Comparison of ENCODE assay signal across 1 cellular context in the genomic region with DNA sequence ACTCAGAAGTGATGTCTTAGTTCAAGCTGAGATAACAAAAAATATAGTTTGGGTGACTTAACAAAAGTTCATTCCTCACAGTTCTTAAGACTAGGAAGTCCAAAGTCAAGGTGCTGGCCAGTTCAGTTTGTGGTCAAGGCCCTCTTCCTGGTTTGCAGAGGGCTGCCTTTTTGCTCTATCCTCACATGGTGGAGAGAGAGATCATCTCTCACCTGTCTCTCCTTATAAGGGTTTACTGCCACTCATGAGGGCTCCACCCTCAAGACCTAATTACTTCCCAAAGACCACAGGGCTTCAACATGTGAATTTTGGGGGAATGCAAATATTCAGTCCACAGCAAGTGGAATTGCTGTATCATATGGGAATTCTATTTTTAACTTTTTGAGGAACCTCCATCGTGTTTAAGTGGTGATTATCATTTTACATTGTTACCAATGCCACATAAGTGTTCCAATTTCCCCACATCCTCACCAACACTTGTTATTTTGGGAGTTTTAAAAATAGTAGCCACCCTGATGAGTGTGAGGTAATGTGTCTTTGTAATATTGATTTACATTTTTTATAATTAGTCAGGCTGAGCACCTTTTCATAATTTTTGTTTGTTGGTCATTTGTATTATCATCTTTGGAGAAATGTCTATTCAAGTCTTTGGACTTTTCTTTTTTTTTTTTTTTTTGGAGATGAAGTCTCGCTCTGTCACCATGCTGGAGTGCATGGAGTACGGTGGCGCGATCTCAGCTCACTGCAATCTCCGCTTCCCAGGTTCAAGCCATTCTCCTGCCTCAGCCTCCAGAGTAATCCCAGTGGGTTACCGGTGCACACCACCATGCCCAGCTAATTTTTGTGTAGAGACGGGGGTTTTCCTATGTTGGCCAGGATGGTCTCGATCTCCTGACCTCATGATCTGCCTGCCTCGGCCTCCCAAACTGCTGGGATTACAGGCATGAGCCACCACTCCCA.
A peak's percentile ranks its signal among the peaks of the same experiment; 100 is the strongest.
TF ChIP-seq lines count a peak whose summit lies in the region.

No MANE protein-coding gene starts in this region.

TF ChIP-seq in HEK293, 187 proteins besides CTCF, POLR2A, EP300 and RAD21 (continued from another document):
- TF ChIP-seq, protein P1, sequence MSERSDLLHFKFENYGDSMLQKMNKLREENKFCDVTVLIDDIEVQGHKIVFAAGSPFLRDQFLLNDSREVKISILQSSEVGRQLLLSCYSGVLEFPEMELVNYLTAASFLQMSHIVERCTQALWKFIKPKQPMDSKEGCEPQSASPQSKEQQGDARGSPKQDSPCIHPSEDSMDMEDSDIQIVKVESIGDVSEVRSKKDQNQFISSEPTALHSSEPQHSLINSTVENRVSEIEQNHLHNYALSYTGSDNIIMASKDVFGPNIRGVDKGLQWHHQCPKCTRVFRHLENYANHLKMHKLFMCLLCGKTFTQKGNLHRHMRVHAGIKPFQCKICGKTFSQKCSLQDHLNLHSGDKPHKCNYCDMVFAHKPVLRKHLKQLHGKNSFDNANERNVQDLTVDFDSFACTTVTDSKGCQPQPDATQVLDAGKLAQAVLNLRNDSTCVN (tag by site-specific recombination; optimal IDR thresholded peaks at IDR 0.05), result no peak
- TF ChIP-seq ZFP41 (tag by site-specific recombination; IDR thresholded peaks at IDR 0.05; ENCODE audit: borderline replicate concordance) (no peak), ZNF184 (tag by site-specific recombination; IDR thresholded peaks at IDR 0.05) (peak; percentile 83)
- TF ChIP-seq, protein P2, sequence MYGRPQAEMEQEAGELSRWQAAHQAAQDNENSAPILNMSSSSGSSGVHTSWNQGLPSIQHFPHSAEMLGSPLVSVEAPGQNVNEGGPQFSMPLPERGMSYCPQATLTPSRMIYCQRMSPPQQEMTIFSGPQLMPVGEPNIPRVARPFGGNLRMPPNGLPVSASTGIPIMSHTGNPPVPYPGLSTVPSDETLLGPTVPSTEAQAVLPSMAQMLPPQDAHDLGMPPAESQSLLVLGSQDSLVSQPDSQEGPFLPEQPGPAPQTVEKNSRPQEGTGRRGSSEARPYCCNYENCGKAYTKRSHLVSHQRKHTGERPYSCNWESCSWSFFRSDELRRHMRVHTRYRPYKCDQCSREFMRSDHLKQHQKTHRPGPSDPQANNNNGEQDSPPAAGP (tag by site-specific recombination; IDR thresholded peaks at IDR 0.05), result no peak
TF ChIP-seq in HEK293: peak in this region for 2.
